In the genomic region with DNA sequence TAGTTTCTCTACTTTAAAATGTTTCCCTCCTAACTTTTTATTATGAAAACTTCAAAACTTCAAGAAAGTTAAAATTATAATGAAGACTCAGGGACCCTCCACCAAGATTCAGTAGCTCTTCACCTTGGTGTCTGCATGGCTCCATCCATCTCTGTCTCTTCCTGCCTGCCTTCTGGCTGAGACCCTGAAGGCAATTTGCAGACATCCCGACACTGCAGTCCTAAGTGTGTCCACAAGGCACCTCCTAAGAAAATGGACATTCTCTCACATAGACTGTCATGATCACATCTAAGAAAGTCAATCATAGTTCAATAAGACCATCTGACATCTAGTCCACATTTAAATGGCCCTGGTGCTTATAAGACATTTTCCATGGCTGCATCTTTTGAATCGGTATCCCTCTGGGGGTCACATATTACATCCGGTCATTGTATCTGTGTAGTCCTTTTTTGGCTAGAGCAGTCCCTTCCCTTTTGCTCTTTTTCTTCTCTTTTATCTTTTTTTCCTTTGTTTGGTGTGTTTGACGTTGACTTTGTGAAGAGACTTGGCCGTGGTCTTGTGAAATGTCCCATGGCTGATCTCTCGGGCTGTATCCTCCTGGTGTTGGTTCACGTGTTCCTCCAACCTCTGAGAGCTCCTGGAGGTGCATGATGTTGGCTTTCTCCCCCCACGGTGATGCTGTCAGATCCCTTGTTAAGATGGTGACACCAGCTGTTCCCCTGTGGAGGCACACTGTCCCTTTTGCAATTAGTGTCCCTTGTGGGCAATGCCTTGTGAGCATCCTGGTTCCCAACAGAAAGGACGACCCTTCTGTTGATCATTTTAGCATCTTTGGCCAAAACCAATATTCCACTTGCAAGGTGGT, we compare ENCODE assay signal across 26 cellular contexts. TPM values are rescaled to one million over a fixed set of nuclear protein-coding genes. Genes with fewer than 3 reads are reported as not detected.
DNase-seq lines count a peak whose midpoint lies in the region; ATAC-seq and TF ChIP-seq lines count a peak whose summit lies in the region.
"Had no signal": no experiment of that assay in that cellular context is flagged by ENCODE, and none has a peak within 500 bp of the region (broad histone marks: within the 10 kb centered on the region; RNA-seq: fewer than 3 reads in every experiment).

No MANE protein-coding gene starts in this region.

- no peak overlapping the region for H2BK12ac ChIP-seq in mesenchymal stem cell (ENCODE audit: low read length in 2 of 2)

- peak; percentile 50 for DNase-seq in DND-41
- no peak for DNase-seq in GM13976 (ENCODE audit: low spot score)
- DNase-seq in OCI-LY7 (ENCODE audit: low spot score): no peak
- no peak for DNase-seq in mesenchymal stem cell
- no peak for DNase-seq in NCI-H1436 treated with DMSO at 0.1 percent for 48 hours (lab: John Stamatoyannopoulos, UW)
- DNase-seq in NCI-H82 treated with DMSO at 0.1 percent for 48 hours (lab: John Stamatoyannopoulos, UW; ENCODE audit: unreplicated experiment): no peak
- DNase-seq in T-helper 2 cell: no peak
- no peak for DNase-seq in OCI-M2 (lab: John Stamatoyannopoulos, UW; ENCODE audit: unreplicated experiment)
- DNase-seq: activated CD4-positive, alpha-beta T cell treated with anti-CD3 and anti-CD28 coated beads, Interleukin-2, amount 50 U/mL, for 4 hours; Calu3; GF-D8; hypothalamus; KG1; lower lobe of right lung; NCI-H1105; NCI-H2107; NCI-H510A treated with DMSO at 0.1 percent for 48 hours; OCI-M1; SHP77 treated with DMSO at 0.1 percent for 48 hours; stomach had no signal

- POLR2A ChIA-PET in OCI-LY7 (lab: Charles Lee): interaction anchor here (0.7 to 6.9 kb wide), 3 partner anchors 8 to 19 kb away, joined by 3 to 65 read pairs (median 5); no protein-coding TSS in a partner anchor

- H3K36me3 ChIP-seq in DND-41 (ENCODE audit: insufficient read depth, low read length): no peaks in the 10 kb centered on the region
- H3K36me3 ChIP-seq in OCI-LY7 (ENCODE audit: insufficient read depth, low read length): no peaks in the 10 kb centered on the region
- no peaks in the 10 kb centered on the region for H3K36me3 ChIP-seq in mesenchymal stem cell (ENCODE audit: control insufficient read depth in 1 of 2, insufficient read depth in 2 of 2, low read depth in 1 of 2, low read length in 2 of 2)
- H3K36me3 ChIP-seq: lower lobe of right lung, stomach had no signal

- H2AFZ ChIP-seq in DND-41 (ENCODE audit: low read depth, low read length) (peak overlapping the region; percentile 11), OCI-LY7 (ENCODE audit: low read length) (no peak overlapping the region; the same call in 1 of the 2 replicates), mesenchymal stem cell (ENCODE audit: low read depth, low read length) (no peak overlapping the region)
- H2AFZ ChIP-seq: parathyroid adenoma had no signal

- H3K23ac ChIP-seq in mesenchymal stem cell (ENCODE audit: low read length in 2 of 2): no peak overlapping the region

- H4K20me1 ChIP-seq in DND-41 (ENCODE audit: insufficient read depth, low read length) (no peaks in the 10 kb centered on the region), OCI-LY7 (ENCODE audit: insufficient read depth, low read length) (no peaks in the 10 kb centered on the region)

- H3K79me1 ChIP-seq in mesenchymal stem cell (replicated peaks; ENCODE audit: low read length, poor library complexity, severe bottlenecking): no peaks in the 10 kb centered on the region

- H2BK5ac ChIP-seq in mesenchymal stem cell (ENCODE audit: low read depth, low read length, poor library complexity, severe bottlenecking): no peak overlapping the region

- no peak overlapping the region for H3K18ac ChIP-seq in mesenchymal stem cell (ENCODE audit: low read depth in 1 of 2, low read length in 2 of 2)

- H3K4me2 ChIP-seq in DND-41 (ENCODE audit: insufficient read depth, low read length) (peak overlapping the region; percentile 37), OCI-LY7 (ENCODE audit: low read length) (peak overlapping the region; percentile 73), mesenchymal stem cell (ENCODE audit: low read length, poor library complexity, severe bottlenecking) (no peak overlapping the region)

- H3K27ac ChIP-seq in DND-41 (ENCODE audit: low read length) (peak overlapping the region; percentile 94), OCI-LY7 (ENCODE audit: low read depth, low read length, poor library complexity, severe bottlenecking) (peak overlapping the region; percentile 90), mesenchymal stem cell (ENCODE audit: low read length, poor library complexity, severe bottlenecking) (no peak overlapping the region)
- H3K27ac ChIP-seq: lower lobe of right lung, parathyroid adenoma had no signal

- no peak overlapping the region for H4K91ac ChIP-seq in mesenchymal stem cell (ENCODE audit: low read length)

- in situ Hi-C loops in GM13976 (cut with MboI; ENCODE audit: low sequenced_read_pairs, unreplicated experiment): no loop called here

- intact Hi-C loops in OCI-LY7 (cut with micrococcal nuclease; ENCODE audit: unreplicated experiment): no loop called here

- 94% methylated on average over 9 of the region's 9 CpGs for WGBS in mesenchymal stem cell

- no peaks in the 10 kb centered on the region for H3K9me2 ChIP-seq in OCI-LY7 (ENCODE audit: insufficient read depth, low read length)

- H3K27me3 ChIP-seq in DND-41 (ENCODE audit: insufficient read depth, low read length, poor library complexity) (no peaks in the 10 kb centered on the region), mesenchymal stem cell (ENCODE audit: control insufficient read depth in 1 of 2, insufficient read depth in 1 of 2, low read length in 2 of 2) (peaks cover 4 to 15% of the 10 kb centered on the region in 2 experiments)

- no peak overlapping the region for H4K8ac ChIP-seq in mesenchymal stem cell (ENCODE audit: low read length)

- peak; percentile 45; the same call in 2 of the 3 replicates for ATAC-seq in DND-41 (ENCODE audit: insufficient read depth, low read depth)
- ATAC-seq: sciatic nerve had no signal

- H3K9me3 ChIP-seq in DND-41 (ENCODE audit: insufficient read depth, low read length, severe bottlenecking) (no peaks in the 10 kb centered on the region), OCI-LY7 (ENCODE audit: low read length) (no peaks in the 10 kb centered on the region), mesenchymal stem cell (ENCODE audit: control insufficient read depth, low read length) (no peaks in the 10 kb centered on the region)
- H3K9me3 ChIP-seq: lower lobe of right lung, stomach had no signal

- H2BK15ac ChIP-seq in mesenchymal stem cell (ENCODE audit: low read depth, poor library complexity, severe bottlenecking): no peak overlapping the region

- H3K4me1 ChIP-seq in DND-41 (ENCODE audit: insufficient read depth, low read length): peaks cover 74% of the 10 kb centered on the region
- H3K4me1 ChIP-seq in OCI-LY7 (ENCODE audit: insufficient read depth, low read length, poor library complexity, severe bottlenecking): peaks cover 100% of the 10 kb centered on the region
- H3K4me1 ChIP-seq in mesenchymal stem cell (ENCODE audit: control insufficient read depth, insufficient read depth, low read depth, low read length): peaks cover 11% of the 10 kb centered on the region
- H3K4me1 ChIP-seq: lower lobe of right lung, parathyroid adenoma, stomach had no signal

- BruUV-seq in OCI-LY7 (replicated peaks; lab: Mats Ljungman, UMichigan): no TSS peak

- no peak overlapping the region for H2BK120ac ChIP-seq in mesenchymal stem cell (ENCODE audit: low read depth, low read length)

- peak overlapping the region; percentile 74 for H2AK5ac ChIP-seq in mesenchymal stem cell (ENCODE audit: low read length, severe bottlenecking)

- H3K14ac ChIP-seq in mesenchymal stem cell (ENCODE audit: low read length in 2 of 2): no peak overlapping the region

- peak overlapping the region; percentile 40 for H3K9ac ChIP-seq in DND-41 (ENCODE audit: low read depth, low read length)
- H3K9ac ChIP-seq in mesenchymal stem cell (ENCODE audit: low read length): no peak overlapping the region
- H3K9ac ChIP-seq: parathyroid adenoma had no signal

- CTCF ChIA-PET in OCI-LY7 (lab: Charles Lee; ENCODE audit: unreplicated experiment): interaction anchor here (2.5 kb wide), 1 partner anchor 12 kb away, joined by 9 read pairs; no protein-coding TSS in a partner anchor

- H3K4ac ChIP-seq in mesenchymal stem cell (ENCODE audit: low read depth in 1 of 2, low read length in 2 of 2): no peak overlapping the region

- no peaks in the 10 kb centered on the region for H3K79me2 ChIP-seq in DND-41 (ENCODE audit: insufficient read depth, low read length)
- H3K79me2 ChIP-seq in OCI-LY7 (ENCODE audit: insufficient read depth, low read depth, low read length): no peaks in the 10 kb centered on the region
- H3K79me2 ChIP-seq: parathyroid adenoma had no signal

- H3K4me3 ChIP-seq in DND-41 (ENCODE audit: low read depth in 1 of 2, low read length in 2 of 2) (peak overlapping the region in 1 of 2 experiments; percentile 14; a peak in 2 of 4 replicates), OCI-LY7 (ENCODE audit: low read depth, low read length, poor library complexity, severe bottlenecking) (peak overlapping the region; percentile 45), mesenchymal stem cell (ENCODE audit: insufficient read depth in 1 of 2, low read depth in 1 of 2, low read length in 2 of 2) (no peak overlapping the region)
- H3K4me3 ChIP-seq: lower lobe of right lung, stomach had no signal

- TF ChIP-seq CTCF in DND-41 (IDR thresholded peaks at IDR 0.05; ENCODE audit: borderline replicate concordance, extremely low read depth, low read length, poor library complexity, severe bottlenecking) (peak; percentile 32), GM13976 (IDR thresholded peaks at IDR 0.05; ENCODE audit: borderline replicate concordance, control extremely low read depth, extremely low read depth, insufficient read depth, missing control alignments) (peak; percentile 14), OCI-LY7 (conservative IDR thresholded peaks at IDR 0.05; ENCODE audit: low read length) (0 out of 2 replicates have a peak, but pooled peaks have one; percentile 23)

RNA-seq across cellular contexts. Expression of a gene that starts 5.0 kb away (rescaled TPM):
- 15.5 and 19.3 TPM in 2 replicates for total RNA-seq in OCI-LY7 (2014; rRNA removed; shearing (Covaris generic))
- 5.7 and 7.5 TPM in 2 replicates for total RNA-seq in OCI-LY7 (2022)
- not detected for polyA plus RNA-seq in mesenchymal stem cell (2013, experiment 1 of 2)
- polyA plus RNA-seq in mesenchymal stem cell (2013, experiment 2 of 2): not detected
- total RNA-seq: activated T-helper 1 cell treated with anti-CD3 and anti-CD28 coated beads, Interleukin-12 subunit alpha, Interleukin-12 subunit beta, Interleukin-2, Interleukin-4 antibody, amounts not matched to agents 30 ng/mL and 10 ng/mL and 1 ng/mL, durations not matched to agents 14 hours and 24 hours and 36 hours; bronchial epithelial cell; Calu3; myocyte; sciatic nerve had no signal
- polyA plus RNA-seq: keratinocyte had no signal
